Comparison of ENCODE assay signal across 21 cellular contexts in the genomic region with DNA sequence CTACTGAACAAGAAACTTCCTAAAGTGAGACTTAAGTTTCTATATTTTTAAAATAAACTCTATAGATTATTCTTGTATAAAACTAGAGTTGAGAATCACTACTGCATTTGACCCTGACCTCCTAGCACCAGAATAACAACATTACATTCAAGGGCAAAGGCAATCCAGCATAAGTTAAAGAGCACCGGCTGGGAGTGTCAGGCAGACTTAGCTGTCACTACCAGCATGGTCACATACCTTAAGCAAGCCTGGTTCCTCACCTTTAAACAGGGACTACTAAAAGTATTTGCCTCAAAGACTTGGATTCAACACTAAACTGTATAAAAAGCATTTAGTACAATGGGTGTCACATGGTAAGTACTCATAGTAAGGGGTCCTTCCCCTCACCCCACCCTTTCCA.
DNase-seq lines count a peak whose midpoint lies in the region; ATAC-seq and TF ChIP-seq lines count a peak whose summit lies in the region.
"Had no signal": no experiment of that assay in that cellular context is flagged by ENCODE, and none has a peak within 500 bp of the region (broad histone marks: within the 10 kb centered on the region; RNA-seq: fewer than 3 reads in every experiment).

No MANE protein-coding gene starts in this region.

- H3K9me3 Mint-ChIP-seq in CD4-positive, CD25-positive, alpha-beta regulatory T cell: no peaks in the 10 kb centered on the region
- no peaks in the 10 kb centered on the region for H3K9me3 Mint-ChIP-seq in type B pancreatic cell
- H3K9me3 Mint-ChIP-seq: CD14-positive monocyte; CD4-positive, alpha-beta memory T cell; GM23338; H9 had no signal

- H3K36me3 Mint-ChIP-seq in CD4-positive, CD25-positive, alpha-beta regulatory T cell: peaks cover 14% of the 10 kb centered on the region
- no peaks in the 10 kb centered on the region for H3K36me3 Mint-ChIP-seq in type B pancreatic cell

- no peak overlapping the region for H3K4me3 Mint-ChIP-seq in CD4-positive, CD25-positive, alpha-beta regulatory T cell
- H3K4me3 Mint-ChIP-seq in type B pancreatic cell: no peak overlapping the region
- H3K4me3 Mint-ChIP-seq: CD14-positive monocyte; CD4-positive, alpha-beta memory T cell; GM23338; H9 had no signal

- no peak for DNase-seq in CD4-positive, CD25-positive, alpha-beta regulatory T cell
- DNase-seq in Karpas-422 (no peak), left colon (no peak), type B pancreatic cell (ENCODE audit: extremely low spot score, unreplicated experiment) (no peak), amniotic stem cell (lab: John Stamatoyannopoulos, UW) (no peak), NCI-H1694 (lab: John Stamatoyannopoulos, UW) (no peak)
- DNase-seq in activated naive CD4-positive, alpha-beta T cell treated with anti-CD3 and anti-CD28 coated beads, Interleukin-2, amount 50 U/mL, for 16 hours: no peak
- DNase-seq: 8988T; ACHN; AML-193; CD4-positive, alpha-beta memory T cell; DMS153; DND-41 had no signal

- H2AFZ ChIP-seq in Karpas-422 (ENCODE audit: low read length): no peak overlapping the region
- H2AFZ ChIP-seq: GM23338 had no signal

- no peaks in the 10 kb centered on the region for H4K20me1 ChIP-seq in Karpas-422 (ENCODE audit: insufficient read depth, low read depth, low read length)

- H3K9me3 ChIP-seq in CD4-positive, CD25-positive, alpha-beta regulatory T cell (ENCODE audit: control insufficient read depth in 2 of 2, low read length in 2 of 2): no peaks in the 10 kb centered on the region
- no peaks in the 10 kb centered on the region for H3K9me3 ChIP-seq in Karpas-422 (ENCODE audit: low read length)
- H3K9me3 ChIP-seq: A549, BE2C, Caco-2 had no signal

- intact Hi-C loops in left colon (cut with DNase I, micrococcal nuclease): no loop called here

- H3K9me2 ChIP-seq in Karpas-422 (replicated peaks; ENCODE audit: insufficient read depth, low read length): no peaks in the 10 kb centered on the region

- H3K27me3 ChIP-seq in CD4-positive, CD25-positive, alpha-beta regulatory T cell (ENCODE audit: control insufficient read depth, insufficient read depth, low read length): no peaks in the 10 kb centered on the region
- H3K27me3 ChIP-seq in Karpas-422 (ENCODE audit: low read length): no peaks in the 10 kb centered on the region
- H3K27me3 ChIP-seq: BE2C; BLaER1 treated with 17β-estradiol and CSF1 and Interleukin-3, amounts not matched to agents 10 nM and 100 nM had no signal

- TF ChIP-seq CTCF in type B pancreatic cell (conservative IDR thresholded peaks at IDR 0.05): no peak

- no peak overlapping the region for H3K4me2 ChIP-seq in Karpas-422 (ENCODE audit: low read depth, low read length, poor library complexity, severe bottlenecking)
- H3K4me2 ChIP-seq: A549; BLaER1 treated with 17β-estradiol and CSF1 and Interleukin-3, amounts not matched to agents 10 nM and 100 nM; GM23338 had no signal

- ATAC-seq in CD4-positive, CD25-positive, alpha-beta regulatory T cell (ENCODE audit: low read depth in 2 of 2): no peak
- peak; percentile 44 for ATAC-seq in left colon
- ATAC-seq: HCT116 had no signal

- H3K79me2 ChIP-seq in Karpas-422 (ENCODE audit: low read length): peaks cover 63% of the 10 kb centered on the region

- H3K27ac Mint-ChIP-seq in CD4-positive, CD25-positive, alpha-beta regulatory T cell: peak overlapping the region in 2 of 3 donors; percentile 47 to 51
- H3K27ac Mint-ChIP-seq in type B pancreatic cell: peak overlapping the region; percentile 78
- H3K27ac Mint-ChIP-seq: CD4-positive, alpha-beta memory T cell; GM23338; H9 had no signal

- no peaks in the 10 kb centered on the region for H3K4me1 ChIP-seq in CD4-positive, CD25-positive, alpha-beta regulatory T cell (ENCODE audit: control insufficient read depth, insufficient read depth, low read length, poor library complexity, severe bottlenecking)
- peaks cover 42% of the 10 kb centered on the region for H3K4me1 ChIP-seq in Karpas-422 (ENCODE audit: low read length)
- H3K4me1 ChIP-seq: Caco-2 had no signal

- peaks cover 0 to 6% (median 4%) of the 10 kb centered on the region in 4 donors for H3K4me1 Mint-ChIP-seq in CD4-positive, CD25-positive, alpha-beta regulatory T cell
- H3K4me1 Mint-ChIP-seq in type B pancreatic cell (ENCODE audit: unreplicated experiment): peaks cover 22% of the 10 kb centered on the region
- H3K4me1 Mint-ChIP-seq: CD4-positive, alpha-beta memory T cell had no signal

- H3K9ac ChIP-seq in Karpas-422 (ENCODE audit: low read length): no peak overlapping the region
- H3K9ac ChIP-seq: BLaER1 treated with 17β-estradiol and CSF1 and Interleukin-3, amounts not matched to agents 10 nM and 100 nM had no signal

- no peaks in the 10 kb centered on the region for H3K36me3 ChIP-seq in CD4-positive, CD25-positive, alpha-beta regulatory T cell (ENCODE audit: control insufficient read depth, insufficient read depth, low read length)
- no peaks in the 10 kb centered on the region for H3K36me3 ChIP-seq in Karpas-422 (ENCODE audit: insufficient read depth, low read length)
- H3K36me3 ChIP-seq: BE2C had no signal

- H3K27me3 Mint-ChIP-seq in CD4-positive, CD25-positive, alpha-beta regulatory T cell: peaks cover 4% of the 10 kb centered on the region
- no peaks in the 10 kb centered on the region for H3K27me3 Mint-ChIP-seq in type B pancreatic cell
- H3K27me3 Mint-ChIP-seq: CD4-positive, alpha-beta memory T cell had no signal

- no peak overlapping the region for H3K27ac ChIP-seq in CD4-positive, CD25-positive, alpha-beta regulatory T cell (ENCODE audit: insufficient read depth, low read length, poor library complexity, severe bottlenecking)
- peak overlapping the region; percentile 31; the same call in 1 of the 2 replicates for H3K27ac ChIP-seq in Karpas-422 (ENCODE audit: low read length)
- H3K27ac ChIP-seq: A549; BLaER1 treated with 17β-estradiol and CSF1 and Interleukin-3, amounts not matched to agents 10 nM and 100 nM had no signal

- H3K4me3 ChIP-seq in CD4-positive, CD25-positive, alpha-beta regulatory T cell (ENCODE audit: low read depth, low read length): no peak overlapping the region
- no peak overlapping the region for H3K4me3 ChIP-seq in Karpas-422 (ENCODE audit: low read length)
- H3K4me3 ChIP-seq: A549; BLaER1 treated with 17β-estradiol and CSF1 and Interleukin-3, amounts not matched to agents 10 nM and 100 nM; GM23338 had no signal
